8 cellular contexts compared by ENCODE assay signal in the genomic region with DNA sequence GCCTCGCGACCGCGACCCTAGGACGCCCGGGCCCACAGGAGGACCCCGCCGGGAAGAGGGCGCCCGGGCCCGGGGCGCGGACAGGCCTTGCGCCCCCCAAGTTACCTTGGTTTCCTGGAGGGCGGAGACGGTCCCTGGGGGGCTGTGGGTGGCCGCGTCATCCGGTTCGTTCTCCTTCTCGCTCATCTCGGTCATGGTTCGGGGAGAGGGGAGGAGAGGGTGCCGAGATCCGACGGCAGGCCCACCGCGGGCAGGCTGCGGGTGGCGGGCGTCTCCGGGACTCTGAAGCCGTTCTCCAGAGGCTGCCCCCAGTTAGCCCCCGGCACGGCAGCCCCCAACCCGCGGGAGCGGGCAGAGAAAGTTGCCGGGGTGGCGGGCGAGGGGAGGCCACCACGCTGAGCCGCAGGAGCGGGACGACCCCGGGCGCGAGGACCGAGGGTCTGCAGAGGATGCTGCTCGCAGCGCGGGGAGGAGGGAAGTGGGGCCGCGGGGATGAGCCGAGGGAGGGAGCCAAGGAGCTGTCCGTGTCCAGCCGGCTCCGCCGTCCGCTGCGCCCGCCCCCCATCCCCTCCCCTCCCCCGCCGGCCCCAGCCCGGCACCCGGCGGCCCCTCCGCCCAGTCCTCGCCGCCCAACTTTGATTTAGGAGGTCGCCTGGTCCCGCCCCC. TPM values are rescaled to one million over a fixed set of nuclear protein-coding genes. Genes with fewer than 3 reads are reported as not detected.
DNase-seq lines count a peak whose midpoint lies in the region; ATAC-seq and TF ChIP-seq lines count a peak whose summit lies in the region.

Gene STAC2, minus strand, starts transcription at position 638 of the 666 bp plus-strand sequence. Its CDS starts 443 bp downstream, at position 195.

- H3K27ac ChIP-seq in caudate nucleus (ENCODE audit: low read depth, low read length) (peak within 1 kb of the TSS; percentile 16), mucosa of rectum (ENCODE audit: low read depth in 2 of 2, low read length in 2 of 2) (no peak within 1 kb of the TSS), urinary bladder (ENCODE audit: low read depth) (no peak within 1 kb of the TSS), thyroid gland (no peak within 1 kb of the TSS)

- WGBS in urinary bladder: 2% methylated on average over 71 of the region's 72 CpGs
- WGBS in thyroid gland, 2 donors: 0 to 2% methylated on average over 1 to 19 of the region's 72 CpGs

- H3K9me3 ChIP-seq in mucosa of rectum (ENCODE audit: control insufficient read depth in 2 of 2, low read length in 2 of 2): no peaks in the 10 kb centered on the region
- H3K9me3 ChIP-seq in thyroid gland: no peaks in the 10 kb centered on the region

- intact Hi-C loops in Right ventricle myocardium superior (cut with DNase I): no loop called here
- intact Hi-C loops in left ventricle myocardium superior (cut with micrococcal nuclease): no loop called here
- intact Hi-C loops in thyroid gland (cut with DNase I): no loop called here

- H3K4me3 ChIP-seq in mucosa of rectum (ENCODE audit: low read length in 2 of 2) (peak within 1 kb of the TSS; percentile 3 to 5), urinary bladder (ENCODE audit: low read depth, low read length) (peak within 1 kb of the TSS; percentile 50), thyroid gland (replicated peaks in 1 of 3) (peak within 1 kb of the TSS in 1 of 3 donors; percentile 12)

- peak; percentile 4 for ATAC-seq in Right ventricle myocardium superior (ENCODE audit: poor library complexity)
- no peak for ATAC-seq in left ventricle myocardium superior
- ATAC-seq in HG02642 (IDR thresholded peaks at IDR 0.05; ENCODE audit: poor library complexity, unreplicated experiment): no peak

- no peak for DNase-seq in Right ventricle myocardium superior
- no peak for DNase-seq in left ventricle myocardium superior
- peak in 1 of 61 donors; percentile 51 for DNase-seq in caudate nucleus (lab: John Stamatoyannopoulos, UW)
- no peak for DNase-seq in thyroid gland
- no peak for DNase-seq in erythroblast (lab: John Stamatoyannopoulos, UW)

- H3K4me1 ChIP-seq in mucosa of rectum (ENCODE audit: control insufficient read depth in 2 of 2, insufficient read depth in 2 of 2, low read length in 2 of 2) (peaks cover 0 to 3% of the 10 kb centered on the region in 2 donors), urinary bladder (ENCODE audit: insufficient read depth) (no peaks in the 10 kb centered on the region), thyroid gland (peaks cover 9 to 16% of the 10 kb centered on the region in 2 donors)

- H3K9ac ChIP-seq in mucosa of rectum (ENCODE audit: low read depth in 1 of 2, low read length in 2 of 2): no peak within 1 kb of the TSS

- no peak for TF ChIP-seq POLR2A in thyroid gland (IDR thresholded peaks at IDR 0.05)
- no peak for TF ChIP-seq POLR2A in erythroblast (IDR thresholded peaks at IDR 0.05; ENCODE audit: low read length)

- no peaks in the 10 kb centered on the region for H3K36me3 ChIP-seq in mucosa of rectum (ENCODE audit: control insufficient read depth in 2 of 2, insufficient read depth in 2 of 2, low read length in 2 of 2)
- H3K36me3 ChIP-seq in urinary bladder (ENCODE audit: insufficient read depth): no peaks in the 10 kb centered on the region
- H3K36me3 ChIP-seq in thyroid gland: no peaks in the 10 kb centered on the region

- H3K27me3 ChIP-seq in mucosa of rectum (ENCODE audit: control insufficient read depth in 2 of 2, insufficient read depth in 2 of 2, low read length in 2 of 2) (peaks cover 20 to 34% of the 10 kb centered on the region in 2 donors), thyroid gland (peaks cover 18% of the 10 kb centered on the region)

- no peak for TF ChIP-seq CTCF in thyroid gland (IDR thresholded peaks at IDR 0.05)

RNA-seq across cellular contexts. Expression of gene STAC2, which starts in this region (rescaled TPM):
- total RNA-seq in Right ventricle myocardium superior (1.4 TPM), left ventricle myocardium superior (0.62 TPM), urinary bladder (0.32 TPM), thyroid gland (not detected)
- 1.1 TPM for polyA plus RNA-seq in urinary bladder
